ENCODE assay signal across 28 cellular contexts in genomic region chr2:113128386-113128664, GRCh38. TPM values are rescaled to one million over a fixed set of nuclear protein-coding genes. Genes with fewer than 3 reads are reported as not detected.
"Had no signal": no experiment of that assay in that cellular context is flagged by ENCODE, and none has a peak within 500 bp of the region (broad histone marks: within the 10 kb centered on the region; RNA-seq: fewer than 3 reads in every experiment).

No MANE protein-coding gene starts in this region.

- H3K36me3 ChIP-seq: adrenal gland, gastroesophageal sphincter, tibial nerve had no signal

- ATAC-seq: body of pancreas, gastroesophageal sphincter, left colon, right cardiac atrium had no signal

- H3K27me3 ChIP-seq: adrenal gland, body of pancreas, gastroesophageal sphincter, tibial nerve had no signal

- H3K9me3 ChIP-seq: adrenal gland, body of pancreas, gastroesophageal sphincter, tibial nerve had no signal

- H3K4me3 Mint-ChIP-seq: activated naive CD4-positive, alpha-beta T cell treated with anti-CD3 and anti-CD28 coated beads for 36 hours; activated naive CD8-positive, alpha-beta T cell treated with anti-CD3 and anti-CD28 coated beads for 36 hours; immature natural killer cell had no signal

- H3K36me3 Mint-ChIP-seq: activated naive CD8-positive, alpha-beta T cell treated with anti-CD3 and anti-CD28 coated beads for 36 hours; immature natural killer cell; naive B cell had no signal

- H3K9ac ChIP-seq: parathyroid adenoma had no signal

- H3K4me3 ChIP-seq: adrenal gland, body of pancreas, gastroesophageal sphincter, tibial nerve had no signal

- H3K4me1 ChIP-seq: body of pancreas, gastroesophageal sphincter, parathyroid adenoma, tibial nerve had no signal

- H3K27ac Mint-ChIP-seq: activated naive CD4-positive, alpha-beta T cell treated with anti-CD3 and anti-CD28 coated beads for 36 hours; activated naive CD8-positive, alpha-beta T cell treated with anti-CD3 and anti-CD28 coated beads for 36 hours had no signal

- DNase-seq: activated CD4-positive, alpha-beta T cell treated with anti-CD3 and anti-CD28 coated beads for 48 hours; activated CD4-positive, alpha-beta T cell treated with anti-CD3 and anti-CD28 coated beads, Interleukin-2, amount 50 U/mL, for 48 hours; activated effector memory CD4-positive, alpha-beta T cell treated with anti-CD3 and anti-CD28 coated beads, Interleukin-2, amount 50 U/mL, for 16 hours; activated naive CD4-positive, alpha-beta T cell treated with anti-CD3 and anti-CD28 coated beads for 36 hours; activated naive CD8-positive, alpha-beta T cell treated with anti-CD3 and anti-CD28 coated beads for 36 hours; adrenal gland; aorta; body of pancreas; hippocampal formation; immature natural killer cell; kidney; left colon; mammary epithelial cell; naive B cell; nucleus accumbens; right cardiac atrium; stimulated activated CD4-positive, alpha-beta T cell treated with anti-CD3 and anti-CD28 coated beads, Interleukin-2, amount 100 ng/mL, for 48 hours; stimulated activated naive CD4-positive, alpha-beta T cell treated with Interleukin-2 at 50 U/mL for 16 hours had no signal

- H3K9me3 Mint-ChIP-seq: activated naive CD4-positive, alpha-beta T cell treated with anti-CD3 and anti-CD28 coated beads for 36 hours; activated naive CD8-positive, alpha-beta T cell treated with anti-CD3 and anti-CD28 coated beads for 36 hours; immature natural killer cell; naive B cell had no signal

- H3K27ac ChIP-seq: body of pancreas, gastroesophageal sphincter, parathyroid adenoma, tibial nerve, VCaP had no signal

RNA-seq across cellular contexts. Expression of gene IL1RN, which starts 0.9 kb away (rescaled TPM):
- total RNA-seq: endothelial cell of umbilical vein, fibroblast of lung, fibroblast of villous mesenchyme, pulmonary artery endothelial cell, temporal lobe had no signal
- polyA plus RNA-seq: endothelial cell of umbilical vein, neural cell had no signal
